Comparison of ENCODE assay signal across 8 cellular contexts in the genomic region with DNA sequence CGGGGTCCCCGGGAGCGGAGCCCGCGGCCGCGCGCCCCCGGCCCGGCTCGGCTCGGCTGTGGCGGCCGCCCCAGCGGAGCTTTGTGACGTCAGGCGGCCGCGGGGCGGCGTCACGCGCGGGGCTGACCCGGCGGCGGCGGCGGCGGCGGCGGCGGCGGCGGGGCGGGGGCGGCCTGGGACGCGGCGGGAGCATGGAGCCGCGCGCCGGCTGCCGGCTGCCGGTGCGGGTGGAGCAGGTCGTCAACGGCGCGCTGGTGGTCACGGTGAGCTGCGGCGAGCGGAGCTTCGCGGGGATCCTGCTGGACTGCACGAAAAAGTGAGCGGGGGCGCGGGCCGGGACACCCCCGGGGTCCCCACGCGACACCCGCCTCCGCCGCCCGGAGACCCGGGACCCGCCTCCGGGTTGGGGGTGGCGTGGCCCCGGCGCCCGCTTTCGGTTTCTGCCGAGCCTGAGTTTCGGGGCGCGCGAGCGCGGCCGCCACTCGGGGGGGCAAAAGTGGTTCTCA. TPM values are rescaled to one million over a fixed set of nuclear protein-coding genes. Genes with fewer than 3 reads are reported as not detected.
DNase-seq lines count a peak whose midpoint lies in the region; ATAC-seq and TF ChIP-seq lines count a peak whose summit lies in the region.

PWWP2B (plus strand) TSS at position 165 of the 506 bp plus-strand sequence; CDS start at position 192, 27 bp downstream.

- no TSS peak for BruUV-seq in Calu3 (replicated peaks; lab: Mats Ljungman, UMichigan)

- DNase-seq in Calu3 = peak; percentile 43
- peak; percentile 73 for DNase-seq in GM23248
- DNase-seq in NT2/D1 (ENCODE audit: low read depth, low spot score) = no peak
- DNase-seq in activated gamma-delta T cell treated with anti-CD3 and anti-CD28 coated beads, Interleukin-2, amount 50 U/mL, for 16 hours (ENCODE audit: low read depth) = peak; percentile 23
- peak; percentile 70 for DNase-seq in glutamatergic neuron
- no peak for DNase-seq in kidney glomerular epithelial cell (lab: John Stamatoyannopoulos, UW)

- intact Hi-C loops in Calu3 (cut with micrococcal nuclease; ENCODE audit: unreplicated experiment) = no loop called here

- WGBS in GM23248 (ENCODE audit: low coverage in 1 of 2, low lambda C conversion rate in 2 of 2, missing lambda C conversion rate in 2 of 2), 2 experiments = 1 to 2% methylated on average over 39 to 43 of the region's 86 CpGs

- H3K9me3 ChIP-seq in GM23248 (ENCODE audit: low read depth) = no peaks in the 10 kb centered on the region
- no peaks in the 10 kb centered on the region for H3K9me3 ChIP-seq in NT2/D1 (ENCODE audit: insufficient read depth, low read length)
- H3K9me3 ChIP-seq in parathyroid adenoma (ENCODE audit: control insufficient read depth, low read length) = no peaks in the 10 kb centered on the region

- peak within 1 kb of the TSS; percentile 70 for H3K4me3 ChIP-seq in GM23248
- H3K4me3 ChIP-seq in NT2/D1 (ENCODE audit: insufficient read length, low read depth) = peak within 1 kb of the TSS; percentile 46
- H3K4me3 ChIP-seq in parathyroid adenoma (ENCODE audit: low read depth, low read length) = peak within 1 kb of the TSS; percentile 66

- H3K9me3 Mint-ChIP-seq in Calu3 (ENCODE audit: low read depth, unreplicated experiment) (no peaks in the 10 kb centered on the region), glutamatergic neuron (ENCODE audit: unreplicated experiment) (peaks cover 8% of the 10 kb centered on the region)

- no peaks in the 10 kb centered on the region for H4K20me1 ChIP-seq in GM23248 (ENCODE audit: insufficient read depth)

- H3K4me3 Mint-ChIP-seq in Calu3 (ENCODE audit: low read depth, unreplicated experiment) (peak within 1 kb of the TSS; percentile 77), glutamatergic neuron (ENCODE audit: unreplicated experiment) (peak within 1 kb of the TSS; percentile 94)

- CTCF ChIA-PET in Calu3 (lab: Charles Lee) = no interaction called here

- ATAC-seq in GM18517 (IDR thresholded peaks at IDR 0.05; ENCODE audit: unreplicated experiment) = no peak

- no peaks in the 10 kb centered on the region for H3K9me2 ChIP-seq in GM23248 (ENCODE audit: insufficient read depth)

- no peaks in the 10 kb centered on the region for H3K27me3 ChIP-seq in GM23248 (replicated peaks; ENCODE audit: insufficient read depth)
- peaks cover 19% of the 10 kb centered on the region for H3K27me3 ChIP-seq in NT2/D1 (ENCODE audit: insufficient read depth, insufficient read length)
- no peaks in the 10 kb centered on the region for H3K27me3 ChIP-seq in parathyroid adenoma (ENCODE audit: control insufficient read depth, insufficient read depth, low read length)

- H3K36me3 ChIP-seq in GM23248 (ENCODE audit: low read depth) (no peaks in the 10 kb centered on the region), NT2/D1 (ENCODE audit: insufficient read depth, insufficient read length, low read length) (no peaks in the 10 kb centered on the region), parathyroid adenoma (ENCODE audit: control insufficient read depth, insufficient read depth, low read length) (no peaks in the 10 kb centered on the region)

- no peaks in the 10 kb centered on the region for H3K4me1 Mint-ChIP-seq in Calu3 (ENCODE audit: low read depth, unreplicated experiment)
- peaks cover 7% of the 10 kb centered on the region for H3K4me1 Mint-ChIP-seq in glutamatergic neuron (ENCODE audit: low read depth, unreplicated experiment)

- H3K4me1 ChIP-seq in GM23248 (ENCODE audit: insufficient read depth) = peaks cover 10% of the 10 kb centered on the region
- H3K4me1 ChIP-seq in NT2/D1 (ENCODE audit: insufficient read depth, insufficient read length) = peaks cover 15% of the 10 kb centered on the region
- H3K4me1 ChIP-seq in parathyroid adenoma = peaks cover 35% of the 10 kb centered on the region

- H2AFZ ChIP-seq in GM23248 (peak within 1 kb of the TSS; percentile 61), parathyroid adenoma (peak within 1 kb of the TSS; percentile 87)

- H3K36me3 Mint-ChIP-seq in Calu3 (ENCODE audit: insufficient read depth, unreplicated experiment) (peaks cover 10% of the 10 kb centered on the region), glutamatergic neuron (ENCODE audit: unreplicated experiment) (peaks cover 6% of the 10 kb centered on the region)

- H3K27ac ChIP-seq in GM23248 (peak within 1 kb of the TSS; percentile 18; the same call in 1 of the 2 replicates), parathyroid adenoma (peak within 1 kb of the TSS; percentile 94)

- H3K27me3 Mint-ChIP-seq in Calu3 (ENCODE audit: unreplicated experiment) (no peaks in the 10 kb centered on the region), glutamatergic neuron (ENCODE audit: unreplicated experiment) (peaks cover 2% of the 10 kb centered on the region)

- H3K27ac Mint-ChIP-seq in Calu3 (ENCODE audit: unreplicated experiment) (peak within 1 kb of the TSS; percentile 63), glutamatergic neuron (ENCODE audit: unreplicated experiment) (peak within 1 kb of the TSS; percentile 98)

- no peak for TF ChIP-seq CTCF in Calu3 (IDR thresholded peaks at IDR 0.05; ENCODE audit: unreplicated experiment)
- no peak for TF ChIP-seq CTCF in glutamatergic neuron (IDR thresholded peaks at IDR 0.05; ENCODE audit: partially characterized antibody, unreplicated experiment)
- no peak for TF ChIP-seq CTCF in parathyroid adenoma (IDR thresholded peaks at IDR 0.05)

- H3K9ac ChIP-seq in GM23248 = peak within 1 kb of the TSS; percentile 83
- H3K9ac ChIP-seq in NT2/D1 (ENCODE audit: insufficient read length, low read depth) = peak within 1 kb of the TSS; percentile 74
- peak within 1 kb of the TSS; percentile 82 for H3K9ac ChIP-seq in parathyroid adenoma

- H3K79me2 ChIP-seq in GM23248 (ENCODE audit: insufficient read depth) (no peaks in the 10 kb centered on the region), parathyroid adenoma (peaks cover 28% of the 10 kb centered on the region)

- in situ Hi-C loops in GM23248 (cut with MboI) = no loop called here

- H3K4me2 ChIP-seq in GM23248 (ENCODE audit: unreplicated experiment) = peak within 1 kb of the TSS; percentile 83
- H3K4me2 ChIP-seq in parathyroid adenoma (ENCODE audit: low read length) = peak within 1 kb of the TSS; percentile 96

- no peaks in the 10 kb centered on the region for H3F3A ChIP-seq in GM23248 (ENCODE audit: insufficient read depth)

RNA-seq across cellular contexts. Expression of gene PWWP2B, which starts in this region (rescaled TPM):
- total RNA-seq in Calu3 (2022) (12.9 and 15.8 TPM in 2 replicates), glutamatergic neuron (ENCODE audit: unreplicated experiment) (49.4 TPM)
- 2.4 and 5.8 TPM in 2 replicates for total RNA-seq in GM23248 (2014; rRNA removed; shearing (Covaris generic))
- polyA plus RNA-seq in GM23248 (2016; fragmentation: Nextera tagmentation; extraction: Ambion mirVana) = 0.66 TPM in 2 replicates

Comparison
In these comparisons a context has a peak if more than half of its experiments do, and no peak if none do; other contexts are left out.
1. DNase-seq: peak in Calu3 (single experiment), GM23248 (single experiment), activated gamma-delta T cell treated with anti-CD3 and anti-CD28 coated beads, Interleukin-2, amount 50 U/mL, for 16 hours (single experiment) and glutamatergic neuron (single experiment); none in NT2/D1 (single experiment) and kidney glomerular epithelial cell (single experiment).
2. Peak in every context shown above with its lines, with median percentiles within 50 percentile points of each other: H3K4me3 ChIP-seq and H3K9ac ChIP-seq.